Comparison of ENCODE assay signal across 21 cellular contexts in the genomic region with DNA sequence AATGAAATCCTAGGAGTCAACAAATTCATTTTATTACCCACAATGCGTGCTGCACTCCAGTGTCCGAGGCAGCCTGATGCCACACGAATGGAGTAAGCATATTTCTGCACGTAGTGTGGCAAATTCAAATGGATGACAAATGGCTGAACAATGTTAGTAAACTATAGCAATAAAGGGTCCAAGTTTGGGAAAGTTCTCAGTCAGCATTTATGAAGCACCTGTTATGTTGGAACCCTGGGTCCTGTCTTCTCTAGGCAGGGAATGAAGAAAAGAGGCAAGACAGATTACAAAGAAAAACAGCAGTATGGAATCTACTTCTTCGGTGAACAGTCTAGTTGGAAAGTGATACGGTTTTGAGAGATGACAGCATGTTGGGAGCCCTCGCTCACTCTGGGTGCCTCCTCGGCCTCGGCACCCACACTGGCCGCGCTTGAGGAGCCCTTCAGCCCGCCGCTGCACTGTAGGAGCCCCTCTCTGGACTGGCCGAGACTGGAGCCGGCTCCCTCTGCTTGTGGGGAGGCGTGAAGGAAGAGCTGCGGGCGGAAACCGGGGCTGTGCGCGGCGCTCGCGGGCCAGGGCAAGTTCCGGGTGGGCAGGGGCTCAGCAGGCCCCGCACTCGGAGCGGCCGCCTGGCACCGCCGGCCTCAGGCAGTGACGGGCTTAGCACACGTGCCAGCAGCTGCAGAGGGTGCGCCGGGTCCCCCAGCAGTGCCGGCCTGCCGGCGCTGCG. TPM values are rescaled to one million over a fixed set of nuclear protein-coding genes. Genes with fewer than 3 reads are reported as not detected.
A peak's percentile ranks its signal among the peaks of the same experiment; 100 is the strongest.
DNase-seq lines count a peak whose midpoint lies in the region; ATAC-seq, FAIRE-seq and TF ChIP-seq lines count a peak whose summit lies in the region.
"Had no signal": no experiment of that assay in that cellular context is flagged by ENCODE, and none has a peak within 500 bp of the region (broad histone marks: within the 10 kb centered on the region; RNA-seq: fewer than 3 reads in every experiment).

No MANE protein-coding gene starts in this region.

- H3K27ac ChIP-seq in HepG2 (ENCODE audit: extremely low read length, insufficient read depth, low read length) (no peak overlapping the region), right lobe of liver (no peak overlapping the region), PC-9 (peak overlapping the region; percentile 82), neural progenitor cell (no peak overlapping the region)

- no peak for ATAC-seq in HepG2
- ATAC-seq in right lobe of liver: no peak
- ATAC-seq in GM19324 (IDR thresholded peaks at IDR 0.05; ENCODE audit: low FRiP score, unreplicated experiment): no peak
- ATAC-seq in HG03095 (IDR thresholded peaks at IDR 0.05; ENCODE audit: unreplicated experiment): no peak

- peak overlapping the region; percentile 1 for H3K4me3 Mint-ChIP-seq in neural progenitor cell
- H3K4me3 Mint-ChIP-seq: B cell; CD4-positive, CD25-positive, alpha-beta regulatory T cell had no signal

- TF ChIP-seq EP300 in HepG2 (IDR thresholded peaks at IDR 0.05; ENCODE audit: low read depth in 2 of 2, low read length in 2 of 2) (no peak), HepG2 (CRISPR knock-in tag; IDR thresholded peaks at IDR 0.05; ENCODE audit: borderline replicate concordance) (no peak)

- no peak overlapping the region for H3K9ac ChIP-seq in HepG2 (ENCODE audit: insufficient read depth, low read depth, low read length)
- no peak overlapping the region for H3K9ac ChIP-seq in neural progenitor cell

- no peaks in the 10 kb centered on the region for H3K27me3 ChIP-seq in HepG2 (ENCODE audit: control insufficient read depth in 1 of 2, insufficient read depth in 2 of 2, low read length in 2 of 2)
- H3K27me3 ChIP-seq in right lobe of liver: no peaks in the 10 kb centered on the region
- H3K27me3 ChIP-seq in PC-9 (ENCODE audit: insufficient read depth, low read depth): no peaks in the 10 kb centered on the region
- H3K27me3 ChIP-seq in neural progenitor cell: no peaks in the 10 kb centered on the region
- H3K27me3 ChIP-seq: MG63 had no signal

- CTCF ChIA-PET in HepG2 (lab: Yijun Ruan, JAX; ENCODE audit: low intra/inter-chr PET ratio, low total read pairs): no interaction called here
- CTCF ChIA-PET in PC-9 (lab: Charles Lee): no interaction called here

- H3K4me1 ChIP-seq in HepG2 (ENCODE audit: insufficient read depth, low read length) (peaks cover 29% of the 10 kb centered on the region), right lobe of liver (peaks cover 0 to 4% (median 0%) of the 10 kb centered on the region in 4 donors), PC-9 (replicated peaks; ENCODE audit: insufficient read depth) (peaks cover 44% of the 10 kb centered on the region), neural progenitor cell (peaks cover 6% of the 10 kb centered on the region)

- H3K4me3 ChIP-seq in HepG2 (replicated peaks in 1 of 3; ENCODE audit: insufficient read depth in 1 of 3, low read depth in 2 of 3, low read length in 3 of 3) (no peak overlapping the region), right lobe of liver (no peak overlapping the region), PC-9 (no peak overlapping the region), neural progenitor cell (no peak overlapping the region)
- H3K4me3 ChIP-seq: HAP-1, MG63 had no signal

- peaks cover 7% of the 10 kb centered on the region for H3K4me1 Mint-ChIP-seq in neural progenitor cell

- peaks cover 8% of the 10 kb centered on the region for H3K27me3 Mint-ChIP-seq in neural progenitor cell (ENCODE audit: insufficient read depth, low read depth)
- H3K27me3 Mint-ChIP-seq: B cell; CD4-positive, CD25-positive, alpha-beta regulatory T cell had no signal

- H3K79me2 ChIP-seq in HepG2 (ENCODE audit: insufficient read depth, low read length) (no peaks in the 10 kb centered on the region), PC-9 (ENCODE audit: low read depth) (peaks cover 4% of the 10 kb centered on the region; the same call in 1 of the 2 replicates), neural progenitor cell (ENCODE audit: low read depth) (no peaks in the 10 kb centered on the region)

- H3K9me3 ChIP-seq in HepG2 (ENCODE audit: low read length): no peaks in the 10 kb centered on the region
- H3K9me3 ChIP-seq in right lobe of liver: no peaks in the 10 kb centered on the region
- no peaks in the 10 kb centered on the region for H3K9me3 ChIP-seq in PC-9 (ENCODE audit: insufficient read depth, low read depth)
- no peaks in the 10 kb centered on the region for H3K9me3 ChIP-seq in neural progenitor cell (ENCODE audit: low read depth)
- H3K9me3 ChIP-seq: HAP-1, MG63 had no signal

- intact Hi-C loops in HepG2 (cut with micrococcal nuclease; ENCODE audit: unreplicated experiment) (no loop called here), right lobe of liver (cut with DNase I) (no loop called here), PC-9 (cut with micrococcal nuclease; ENCODE audit: unreplicated experiment) (loop anchor here (10.0 kb wide), 1 partner anchor 158 kb away; no protein-coding TSS in a partner anchor)

- peaks cover 21% of the 10 kb centered on the region for H3K9me3 Mint-ChIP-seq in neural progenitor cell

- FAIRE-seq in HepG2 (lab: Jason Lieb, UNC): no peak
- FAIRE-seq: A204.1 had no signal

- in situ Hi-C loops in HepG2 (cut with HindIII; ENCODE audit: extremely low pct_ligation_motif_present, low pct_unique_long_range_greater_than_20kb): no loop called here

- POLR2A ChIA-PET in HepG2 (lab: Yijun Ruan, JAX) (no interaction called here), PC-9 (lab: Charles Lee; ENCODE audit: unreplicated experiment) (no interaction called here)

- DNase-seq in HepG2 (ENCODE audit: low spot score) (no peak), right lobe of liver (no peak), PC-9 (no peak), neural progenitor cell (ENCODE audit: low spot score) (no peak), glomerular visceral epithelial cell (ENCODE audit: extremely low spot score) (no peak)
- DNase-seq: CD4-positive, CD25-positive, alpha-beta regulatory T cell; EL; MG63; NCI-H1048; NCI-H1417 treated with DMSO at 0.1 percent for 48 hours; NCI-H187 treated with DMSO at 0.1 percent for 48 hours; NCI-H2107; NCI-H446 treated with DMSO at 0.1 percent for 48 hours; NCI-H526 treated with DMSO at 0.1 percent for 48 hours; OCI-M1; Right ventricle myocardium superior had no signal

- no TSS peak for BruUV-seq in HepG2 (replicated peaks; lab: Mats Ljungman, UMichigan)
- no TSS peak for BruUV-seq in PC-9 (replicated peaks; lab: Mats Ljungman, UMichigan)

- TF ChIP-seq POLR2A in HepG2 (IDR thresholded peaks at IDR 0.05; ENCODE audit: insufficient read depth in 1 of 2, low read depth in 2 of 2, low read length in 2 of 2) (no peak), right lobe of liver (IDR thresholded peaks at IDR 0.05) (no peak)

- TF ChIP-seq CTCF in HepG2 (CRISPR knock-in tag; IDR thresholded peaks at IDR 0.05) (no peak), right lobe of liver (IDR thresholded peaks at IDR 0.05) (no peak), PC-9 (conservative IDR thresholded peaks at IDR 0.05) (no peak), neural progenitor cell (IDR thresholded peaks at IDR 0.05) (no peak)

- 93% methylated on average over 34 of the region's 39 CpGs for WGBS in HepG2 (ENCODE audit: low lambda C conversion rate)
- WGBS in right lobe of liver (ENCODE audit: insufficient coverage, low coverage, low lambda C conversion rate, missing lambda C conversion rate): 95% methylated on average over 5 of the region's 39 CpGs

- H2AFZ ChIP-seq in HepG2 (ENCODE audit: low read length) (no peak overlapping the region), PC-9 (no peak overlapping the region), neural progenitor cell (replicated peaks) (no peak overlapping the region)

- H4K20me1 ChIP-seq in HepG2 (ENCODE audit: insufficient read depth, low read length) (no peaks in the 10 kb centered on the region), PC-9 (ENCODE audit: insufficient read depth) (no peaks in the 10 kb centered on the region), neural progenitor cell (ENCODE audit: low read depth) (no peaks in the 10 kb centered on the region)

- H3K27ac Mint-ChIP-seq in neural progenitor cell: no peak overlapping the region
- H3K27ac Mint-ChIP-seq: B cell had no signal

- H3K36me3 Mint-ChIP-seq in neural progenitor cell: peaks cover 2% of the 10 kb centered on the region
- H3K36me3 Mint-ChIP-seq: CD4-positive, CD25-positive, alpha-beta regulatory T cell had no signal

- no peak for TF ChIP-seq RAD21 in HepG2 (CRISPR knock-in tag; IDR thresholded peaks at IDR 0.05)

- no peaks in the 10 kb centered on the region for H3K36me3 ChIP-seq in HepG2 (replicated peaks in 1 of 2; ENCODE audit: control insufficient read depth in 1 of 2, insufficient read depth in 2 of 2, low read length in 2 of 2)
- no peaks in the 10 kb centered on the region for H3K36me3 ChIP-seq in right lobe of liver
- H3K36me3 ChIP-seq in PC-9 (ENCODE audit: low read depth): no peaks in the 10 kb centered on the region
- H3K36me3 ChIP-seq in neural progenitor cell: no peaks in the 10 kb centered on the region
- H3K36me3 ChIP-seq: HAP-1, MG63 had no signal

- H3K9me2 ChIP-seq in PC-9 (ENCODE audit: insufficient read depth): no peaks in the 10 kb centered on the region

- H3K4me2 ChIP-seq in HepG2 (ENCODE audit: low read depth, low read length): no peak overlapping the region
- H3K4me2 ChIP-seq in PC-9: peak overlapping the region; percentile 25; the same call in 1 of the 2 replicates
- H3K4me2 ChIP-seq in neural progenitor cell: no peak overlapping the region

- H3F3A ChIP-seq in PC-9 (ENCODE audit: insufficient read depth, low read depth) (peaks cover 32% of the 10 kb centered on the region), neural progenitor cell (ENCODE audit: low read depth) (peaks cover 12% of the 10 kb centered on the region)

RNA-seq across cellular contexts. Expression of a gene that starts 4.8 kb away (rescaled TPM):
- total RNA-seq in HepG2 (2016; rRNA removed; fragmentation: Illumina TruSeq; extraction: Trizol) (30.6 and 40.8 TPM in 2 replicates), right lobe of liver (10 to 100 TPM; 14.1 to 17.9 (median 15.9) TPM), PC-9 (2021) (44.0 and 73.8 TPM in 2 replicates), neural progenitor cell (ENCODE audit: low replicate concordance) (35.2 and 44.8 TPM in 2 replicates)
- 49.4 and 57.5 TPM in 2 replicates for total RNA-seq in HepG2 (2016; cell fraction: cytosol; rRNA removed; fragmentation: Illumina TruSeq; extraction: Trizol; ENCODE audit: low read depth)
- 29.2 and 36.4 TPM in 2 replicates for total RNA-seq in HepG2 (2016; cell fraction: insoluble cytoplasmic fraction; rRNA removed; fragmentation: Illumina TruSeq; extraction: Trizol)
- total RNA-seq in HepG2 (2016; cell fraction: membrane; rRNA removed; fragmentation: Illumina TruSeq; extraction: Trizol): 51.1 and 60.2 TPM in 2 replicates
- 28.5 and 30.5 TPM in 2 replicates for total RNA-seq in HepG2 (2016; cell fraction: nucleus; rRNA removed; fragmentation: Illumina TruSeq; extraction: Trizol)
- polyA plus RNA-seq in HepG2 (2011; rRNA removed): 22.4 and 26.6 TPM in 2 replicates
- 14.8 and 16.2 TPM in 2 replicates for polyA plus RNA-seq in HepG2 (2011; cell fraction: cytosol; rRNA removed)
- 22.9 TPM in 2 replicates for polyA plus RNA-seq in HepG2 (2011; cell fraction: nucleus; rRNA removed)
- 32.6 and 36.1 TPM in 2 replicates for polyA plus RNA-seq in HepG2 (2012)
- polyA plus RNA-seq in HepG2 (2016; cell fraction: cytosol; fragmentation: Illumina TruSeq; extraction: Trizol; ENCODE audit: low read depth): 8.1 and 8.7 TPM in 2 replicates
- polyA plus RNA-seq in HepG2 (2016; cell fraction: insoluble cytoplasmic fraction; fragmentation: Illumina TruSeq; extraction: Trizol; ENCODE audit: low read depth): 43.1 and 50.7 TPM in 2 replicates
- 23.5 and 24.1 TPM in 2 replicates for polyA plus RNA-seq in HepG2 (2016; cell fraction: membrane; fragmentation: Illumina TruSeq; extraction: Trizol; ENCODE audit: low read depth)
- polyA plus RNA-seq in HepG2 (2016; cell fraction: nucleus; fragmentation: Illumina TruSeq; extraction: Trizol; ENCODE audit: insufficient read depth, low read depth): 49.1 and 54.5 TPM in 2 replicates
- polyA minus RNA-seq in HepG2 (2011; rRNA and poly(A)+ RNA removed; ENCODE audit: low replicate concordance): 9.6 and 10.2 TPM in 2 replicates
- polyA minus RNA-seq in HepG2 (2011; cell fraction: cytosol; rRNA and poly(A)+ RNA removed): 26.9 and 31.1 TPM in 2 replicates
- polyA minus RNA-seq in HepG2 (2011; cell fraction: nucleus; rRNA and poly(A)+ RNA removed): 31.8 and 37.2 TPM in 2 replicates
